Comparison of ENCODE assay signal across 20 cellular contexts in genomic region chr7:45715471-45716352, GRCh38.
DNase-seq lines count a peak whose midpoint lies in the region; ATAC-seq and TF ChIP-seq lines count a peak whose summit lies in the region.
"Had no signal": no experiment of that assay in that cellular context is flagged by ENCODE, and none has a peak within 500 bp of the region (broad histone marks: within the 10 kb centered on the region; RNA-seq: fewer than 3 reads in every experiment).

No MANE protein-coding gene starts in this region.

- dilution Hi-C loops in IMR-90 (cut with HindIII; ENCODE audit: low sequenced_read_pairs, unreplicated experiment): no loop called here

- no peak overlapping the region for H3K4ac ChIP-seq in IMR-90 (ENCODE audit: low read depth, low read length)

- H4K91ac ChIP-seq in IMR-90 (ENCODE audit: insufficient read depth, low read depth, low read length): no peak overlapping the region

- no peaks in the 10 kb centered on the region for H3K9me3 ChIP-seq in IMR-90 (ENCODE audit: control insufficient read depth, insufficient read depth, low read length)

- H4K5ac ChIP-seq in IMR-90 (ENCODE audit: low read depth, low read length): no peak overlapping the region

- H3K9me3 Mint-ChIP-seq in stimulated activated memory B cell treated with anti-CD40 and anti-IgM and Interleukin-4, amounts not matched to agents 10 μg/mL and 1 μg/mL and 100 μg/mL, for 72 hours: no peaks in the 10 kb centered on the region
- H3K9me3 Mint-ChIP-seq: CD8-positive, alpha-beta T cell; HFFc6 had no signal

- no peak overlapping the region for H3K27ac Mint-ChIP-seq in stimulated activated memory B cell treated with anti-CD40 and anti-IgM and Interleukin-4, amounts not matched to agents 10 μg/mL and 1 μg/mL and 100 μg/mL, for 72 hours
- H3K27ac Mint-ChIP-seq: CD8-positive, alpha-beta T cell; HFFc6 had no signal

- H3K27me3 ChIP-seq in IMR-90 (ENCODE audit: control insufficient read depth, insufficient read depth, low read length): peaks cover 7% of the 10 kb centered on the region

- H2AFZ ChIP-seq in IMR-90 (replicated peaks; ENCODE audit: low read length, poor library complexity): peak overlapping the region; percentile 56

- POLR2A ChIA-PET in IMR-90 (lab: Charles Lee; ENCODE audit: unreplicated experiment): no interaction called here

- TF ChIP-seq CTCF in IMR-90 (conservative IDR thresholded peaks at IDR 0.05; ENCODE audit: low read depth, low read length): no peak

- TF ChIP-seq RAD21 in IMR-90 (IDR thresholded peaks at IDR 0.05; ENCODE audit: low read length): no peak

- H2BK120ac ChIP-seq in IMR-90 (ENCODE audit: low read depth, low read length): no peak overlapping the region

- no peak overlapping the region for H2AK9ac ChIP-seq in IMR-90 (replicated peaks; ENCODE audit: low read depth, low read length, poor library complexity)

- H3K36me3 ChIP-seq in IMR-90 (ENCODE audit: control insufficient read depth, insufficient read depth, low read length): no peaks in the 10 kb centered on the region

- no peak overlapping the region for H3K18ac ChIP-seq in IMR-90 (ENCODE audit: low read depth, low read length)

- no peaks in the 10 kb centered on the region for H3K4me1 Mint-ChIP-seq in stimulated activated memory B cell treated with anti-CD40 and anti-IgM and Interleukin-4, amounts not matched to agents 10 μg/mL and 1 μg/mL and 100 μg/mL, for 72 hours

- no peak overlapping the region for H3K23ac ChIP-seq in IMR-90 (ENCODE audit: low read depth, low read length)

- in situ Hi-C loops in IMR-90 (cut with MboI; ENCODE audit: low sequenced_read_pairs): no loop called here

- H2BK15ac ChIP-seq in IMR-90 (ENCODE audit: low read depth, low read length): no peak overlapping the region

- no peak overlapping the region for H3K14ac ChIP-seq in IMR-90 (replicated peaks; ENCODE audit: low read depth, low read length)

- CTCF ChIA-PET in IMR-90 (lab: Yijun Ruan, JAX): no interaction called here

- H4K8ac ChIP-seq in IMR-90 (ENCODE audit: low read depth in 2 of 2, low read length in 2 of 2): no peak overlapping the region

- H3K27me3 Mint-ChIP-seq in stimulated activated memory B cell treated with anti-CD40 and anti-IgM and Interleukin-4, amounts not matched to agents 10 μg/mL and 1 μg/mL and 100 μg/mL, for 72 hours: peaks cover 28% of the 10 kb centered on the region

- no peak overlapping the region for H2BK20ac ChIP-seq in IMR-90 (ENCODE audit: low read depth, low read length)

- no peaks in the 10 kb centered on the region for H3K4me1 ChIP-seq in IMR-90 (ENCODE audit: control insufficient read depth, insufficient read depth, low read length)

- H3K56ac ChIP-seq in IMR-90 (ENCODE audit: extremely low read depth, insufficient read depth, low read length): no peak overlapping the region

- no peaks in the 10 kb centered on the region for H3K36me3 Mint-ChIP-seq in stimulated activated memory B cell treated with anti-CD40 and anti-IgM and Interleukin-4, amounts not matched to agents 10 μg/mL and 1 μg/mL and 100 μg/mL, for 72 hours
- H3K36me3 Mint-ChIP-seq: CD8-positive, alpha-beta T cell had no signal

- ATAC-seq in activated CD4-positive, CD25-positive, alpha-beta regulatory T cell treated with anti-CD3 and anti-CD28 coated beads, Interleukin-2, amount 50 U/mL, for 24 hours: no peak
- ATAC-seq in IMR-90 (ENCODE audit: low read depth): no peak
- no peak for ATAC-seq in left lobe of liver
- ATAC-seq in stimulated activated memory B cell treated with anti-CD40 and anti-IgM and Interleukin-4, amounts not matched to agents 10 μg/mL and 1 μg/mL and 100 μg/mL, for 72 hours: peak; percentile 15
- no peak for ATAC-seq in HG03354 (IDR thresholded peaks at IDR 0.05; ENCODE audit: poor library complexity, severe bottlenecking, unreplicated experiment)
- ATAC-seq: CD8-positive, alpha-beta T cell had no signal

- TF ChIP-seq POLR2A in IMR-90 (IDR thresholded peaks at IDR 0.05; ENCODE audit: low read depth, low read length): no peak

- peak; percentile 13 for DNase-seq in activated CD4-positive, CD25-positive, alpha-beta regulatory T cell treated with anti-CD3 and anti-CD28 coated beads, Interleukin-2, amount 50 U/mL, for 72 hours
- DNase-seq in IMR-90: no peak
- peak; percentile 43 for DNase-seq in left lobe of liver (ENCODE audit: low spot score)
- DNase-seq in NCI-H1092 treated with DMSO at 0.1 percent for 48 hours (lab: John Stamatoyannopoulos, UW): no peak
- no peak for DNase-seq in NCI-H345 treated with DMSO at 0.1 percent for 48 hours (lab: John Stamatoyannopoulos, UW; ENCODE audit: unreplicated experiment)
- DNase-seq: 8988T; Calu3; CD8-positive, alpha-beta T cell; GDM1; H7; HFFc6; NCI-H1105 treated with DMSO at 0.1 percent for 48 hours; NCI-H226; NCI-H524; OCI-M1; SW 1271 had no signal

- no peak overlapping the region for H3K4me3 Mint-ChIP-seq in stimulated activated memory B cell treated with anti-CD40 and anti-IgM and Interleukin-4, amounts not matched to agents 10 μg/mL and 1 μg/mL and 100 μg/mL, for 72 hours
- H3K4me3 Mint-ChIP-seq: CD8-positive, alpha-beta T cell; HFFc6 had no signal

- no peak overlapping the region for H3K27ac ChIP-seq in IMR-90 (ENCODE audit: insufficient read depth, low read length)
- H3K27ac ChIP-seq: KMS-11 had no signal

- WGBS in IMR-90 (ENCODE audit: extremely low coverage in 2 of 2, insufficient read length in 1 of 2), 2 experiments: 69% methylated on average over 6 of the region's 15 CpGs; no CpG with 5 or more reads in 1 of the 2 experiments

- H2BK5ac ChIP-seq in IMR-90 (ENCODE audit: low read depth, low read length, poor library complexity, severe bottlenecking): no peak overlapping the region

- BruUV-seq in IMR-90 (replicated peaks; lab: Mats Ljungman, UMichigan): no TSS peak

- intact Hi-C loops in IMR-90 (cut with micrococcal nuclease): no loop called here

- H3K9ac ChIP-seq in IMR-90 (ENCODE audit: low read depth, low read length): no peak overlapping the region
- H3K9ac ChIP-seq: KMS-11 had no signal

- no peak overlapping the region for H3K4me2 ChIP-seq in IMR-90 (ENCODE audit: low read depth, low read length)
- H3K4me2 ChIP-seq: KMS-11 had no signal

- H3K4me3 ChIP-seq in IMR-90 (ENCODE audit: insufficient read depth, low read depth, low read length): no peak overlapping the region

- no peak overlapping the region for H2AK5ac ChIP-seq in IMR-90 (ENCODE audit: low read depth, low read length)

- no peaks in the 10 kb centered on the region for H4K20me1 ChIP-seq in IMR-90 (ENCODE audit: insufficient read depth, low read length)

- H3K9me1 ChIP-seq in IMR-90 (ENCODE audit: insufficient read depth, low read length): no peaks in the 10 kb centered on the region

- H3K79me1 ChIP-seq in IMR-90 (ENCODE audit: low read depth in 1 of 2, low read length in 2 of 2): no peaks in the 10 kb centered on the region

TF ChIP-seq in IMR-90, 13 proteins besides CTCF, POLR2A, EP300 and RAD21:
- TF ChIP-seq RCOR1 (IDR thresholded peaks at IDR 0.05; ENCODE audit: insufficient replicate concordance, low read length) (no peak), BHLHE40 (IDR thresholded peaks at IDR 0.05; ENCODE audit: low read depth, low read length) (no peak), MXI1 (IDR thresholded peaks at IDR 0.05; ENCODE audit: borderline replicate concordance, low read depth, low read length) (no peak), CEBPB (IDR thresholded peaks at IDR 0.05; ENCODE audit: low read depth, low read length) (no peak)

Comparison
In these comparisons a context has a peak if more than half of its experiments do, and no peak if none do; other contexts are left out.
1. DNase-seq: peak in activated CD4-positive, CD25-positive, alpha-beta regulatory T cell treated with anti-CD3 and anti-CD28 coated beads, Interleukin-2, amount 50 U/mL, for 72 hours (single experiment) and left lobe of liver (single experiment); none in IMR-90 (single experiment), NCI-H1092 treated with DMSO at 0.1 percent for 48 hours (single experiment) and NCI-H345 treated with DMSO at 0.1 percent for 48 hours (single experiment).